Comparison of ENCODE assay signal across 23 cellular contexts in genomic region chr9:26667882-26668281, GRCh38.
"Had no signal": no experiment of that assay in that cellular context is flagged by ENCODE, and none has a peak within 500 bp of the region (broad histone marks: within the 10 kb centered on the region; RNA-seq: fewer than 3 reads in every experiment).

No MANE protein-coding gene starts in this region.

- H3K4me1 Mint-ChIP-seq: naive thymus-derived CD4-positive, alpha-beta T cell; stimulated activated naive CD8-positive, alpha-beta T cell treated with anti-CD3 and anti-CD28 coated beads, Interleukin-15, amount 100 ng/mL, for 72 hours had no signal

- DNase-seq: dorsolateral prefrontal cortex; effector CD4-positive, alpha-beta T cell; hypothalamus; kidney; mesendoderm; midbrain; naive thymus-derived CD4-positive, alpha-beta T cell; occipital lobe; pancreas; right lobe of liver; stimulated activated CD4-positive, alpha-beta T cell treated with anti-CD3 and anti-CD28 coated beads, Interleukin-12 subunit alpha, Interleukin-12 subunit beta, amount 100 ng/mL, for 4 hours; stimulated activated CD4-positive, alpha-beta T cell treated with anti-CD3 and anti-CD28 coated beads, Interleukin-1b, Interleukin-23, amount 100 ng/mL, for 48 hours; stimulated activated CD4-positive, alpha-beta T cell treated with anti-CD3 and anti-CD28 coated beads, Interleukin-4, amount 100 ng/mL, for 1 hour; stimulated activated CD8-positive, alpha-beta memory T cell treated with anti-CD3 and anti-CD28 coated beads, Interleukin-4, amount 100 ng/mL, for 48 hours; stimulated activated naive CD4-positive, alpha-beta T cell; stimulated activated naive CD8-positive, alpha-beta T cell treated with anti-CD3 and anti-CD28 coated beads, Interleukin-15, amount 100 ng/mL, for 72 hours; transverse colon; upper lobe of right lung; uterus had no signal

- H3K4me3 ChIP-seq: dorsolateral prefrontal cortex, pancreas, right lobe of liver, smooth muscle cell, suprapubic skin, transverse colon, upper lobe of right lung, uterus had no signal

- H3K27me3 ChIP-seq: pancreas, right lobe of liver, suprapubic skin, transverse colon, upper lobe of right lung, uterus had no signal

- H3K9me3 ChIP-seq: pancreas, right lobe of liver, suprapubic skin, transverse colon, upper lobe of right lung, uterus had no signal

- H3K36me3 Mint-ChIP-seq: naive thymus-derived CD4-positive, alpha-beta T cell had no signal

- H3K4me2 ChIP-seq: smooth muscle cell had no signal

- ATAC-seq: left lobe of liver; naive thymus-derived CD4-positive, alpha-beta T cell; pancreas; right lobe of liver; stimulated activated naive CD8-positive, alpha-beta T cell treated with anti-CD3 and anti-CD28 coated beads, Interleukin-15, amount 100 ng/mL, for 72 hours; upper lobe of right lung had no signal

- H3K27me3 Mint-ChIP-seq: stimulated activated naive CD8-positive, alpha-beta T cell treated with anti-CD3 and anti-CD28 coated beads, Interleukin-15, amount 100 ng/mL, for 72 hours had no signal

- H3K27ac ChIP-seq: dorsolateral prefrontal cortex, pancreas, right lobe of liver, suprapubic skin, transverse colon, upper lobe of right lung, uterus had no signal

- H3K9me3 Mint-ChIP-seq: nephron; stimulated activated naive CD8-positive, alpha-beta T cell treated with anti-CD3 and anti-CD28 coated beads, Interleukin-15, amount 100 ng/mL, for 72 hours had no signal

- H3K4me1 ChIP-seq: pancreas, right lobe of liver, suprapubic skin, transverse colon, upper lobe of right lung, uterus had no signal

- H3K4me3 Mint-ChIP-seq: naive thymus-derived CD4-positive, alpha-beta T cell; nephron; stimulated activated naive CD8-positive, alpha-beta T cell treated with anti-CD3 and anti-CD28 coated beads, Interleukin-15, amount 100 ng/mL, for 72 hours had no signal

- H3K36me3 ChIP-seq: pancreas, right lobe of liver, suprapubic skin, transverse colon, upper lobe of right lung, uterus had no signal

- H3K27ac Mint-ChIP-seq: naive thymus-derived CD4-positive, alpha-beta T cell; stimulated activated naive CD8-positive, alpha-beta T cell treated with anti-CD3 and anti-CD28 coated beads, Interleukin-15, amount 100 ng/mL, for 72 hours had no signal
